In genomic region chr4:56102581-56102980, GRCh38 we compare ENCODE assay signal across 25 cellular contexts.
"Had no signal": no experiment of that assay in that cellular context is flagged by ENCODE, and none has a peak within 500 bp of the region (broad histone marks: within the 10 kb centered on the region; RNA-seq: fewer than 3 reads in every experiment).

No MANE protein-coding gene starts in this region.

- H3K9ac ChIP-seq: parathyroid adenoma had no signal

- ATAC-seq: gastrocnemius medialis; sciatic nerve; stimulated activated effector memory CD8-positive, alpha-beta T cell treated with anti-CD3 and anti-CD28 coated beads, Interleukin-12 subunit alpha, Interleukin-12 subunit beta, amount 100 ng/mL, for 72 hours; stimulated activated naive CD8-positive, alpha-beta T cell treated with anti-CD3 and anti-CD28 coated beads, Interleukin-15, amount 100 ng/mL, for 72 hours; WTC11 had no signal

- DNase-seq: activated CD4-positive, alpha-beta T cell treated with anti-CD3 and anti-CD28 coated beads, Interleukin-2, amount 50 U/mL, for 4 hours; activated CD8-positive, alpha-beta memory T cell treated with anti-CD3 and anti-CD28 coated beads for 24 hours; activated CD8-positive, alpha-beta memory T cell treated with anti-CD3 and anti-CD28 coated beads, Interleukin-2, amount 50 U/mL, for 4 hours; activated naive CD4-positive, alpha-beta T cell; activated T-cell treated with anti-CD3 and anti-CD28 coated beads, Interleukin-2, amount 50 U/mL, for 24 hours; adrenal gland; dorsolateral prefrontal cortex; esophagus squamous epithelium; gastrocnemius medialis; head of caudate nucleus; small intestine; stimulated activated CD4-positive, alpha-beta T cell treated with anti-CD3 and anti-CD28 coated beads, Interleukin-2, amount 100 ng/mL, for 24 hours; stimulated activated naive CD8-positive, alpha-beta T cell treated with anti-CD3 and anti-CD28 coated beads, Interleukin-15, amount 100 ng/mL, for 72 hours; T-helper 9 cell; transverse colon had no signal

- H3K9me3 Mint-ChIP-seq: activated T-cell treated with anti-CD3 and anti-CD28 coated beads, Interleukin-2, amount 50 U/mL, for 24 hours; activated T-helper 2 cell treated with anti-CD3 and anti-CD28 coated beads, Interferon-gamma antibody, Interleukin-2, Interleukin-4, amounts not matched to agents 10 μg/mL and 5 μg/mL and 100 μg/mL, durations not matched to agents 14 hours and 24 hours and 36 hours; central memory CD8-positive, alpha-beta T cell; nephron; stimulated activated effector memory CD8-positive, alpha-beta T cell treated with anti-CD3 and anti-CD28 coated beads, Interleukin-12 subunit alpha, Interleukin-12 subunit beta, amount 100 ng/mL, for 72 hours; stimulated activated naive CD8-positive, alpha-beta T cell treated with anti-CD3 and anti-CD28 coated beads, Interleukin-15, amount 100 ng/mL, for 72 hours; WTC11 had no signal

- H3K27me3 ChIP-seq: adrenal gland, breast epithelium, esophagus squamous epithelium, gastrocnemius medialis, suprapubic skin, transverse colon had no signal

- H3K27ac ChIP-seq: adrenal gland, breast epithelium, dorsolateral prefrontal cortex, esophagus squamous epithelium, gastrocnemius medialis, parathyroid adenoma, suprapubic skin, transverse colon had no signal

- H3K4me3 Mint-ChIP-seq: activated naive CD8-positive, alpha-beta T cell; activated T-cell treated with anti-CD3 and anti-CD28 coated beads, Interleukin-2, amount 50 U/mL, for 24 hours; central memory CD8-positive, alpha-beta T cell; nephron; stimulated activated effector memory CD8-positive, alpha-beta T cell treated with anti-CD3 and anti-CD28 coated beads, Interleukin-12 subunit alpha, Interleukin-12 subunit beta, amount 100 ng/mL, for 72 hours; stimulated activated naive CD8-positive, alpha-beta T cell treated with anti-CD3 and anti-CD28 coated beads, Interleukin-15, amount 100 ng/mL, for 72 hours; WTC11 had no signal

- H3K36me3 Mint-ChIP-seq: activated naive CD8-positive, alpha-beta T cell; stimulated activated effector memory CD8-positive, alpha-beta T cell treated with anti-CD3 and anti-CD28 coated beads, Interleukin-12 subunit alpha, Interleukin-12 subunit beta, amount 100 ng/mL, for 72 hours; WTC11 had no signal

- H3K36me3 ChIP-seq: adrenal gland, breast epithelium, esophagus squamous epithelium, gastrocnemius medialis, suprapubic skin, transverse colon had no signal

- H3K4me3 ChIP-seq: adrenal gland, breast epithelium, dorsolateral prefrontal cortex, esophagus squamous epithelium, gastrocnemius medialis, suprapubic skin, transverse colon had no signal

- H3K27ac Mint-ChIP-seq: activated naive CD8-positive, alpha-beta T cell; activated T-cell treated with anti-CD3 and anti-CD28 coated beads, Interleukin-2, amount 50 U/mL, for 24 hours; activated T-helper 2 cell treated with anti-CD3 and anti-CD28 coated beads, Interferon-gamma antibody, Interleukin-2, Interleukin-4, amounts not matched to agents 10 μg/mL and 5 μg/mL and 100 μg/mL, durations not matched to agents 14 hours and 24 hours and 36 hours; stimulated activated effector memory CD8-positive, alpha-beta T cell treated with anti-CD3 and anti-CD28 coated beads, Interleukin-12 subunit alpha, Interleukin-12 subunit beta, amount 100 ng/mL, for 72 hours; stimulated activated naive CD8-positive, alpha-beta T cell treated with anti-CD3 and anti-CD28 coated beads, Interleukin-15, amount 100 ng/mL, for 72 hours; WTC11 had no signal

- H3K4me1 Mint-ChIP-seq: central memory CD8-positive, alpha-beta T cell; stimulated activated naive CD8-positive, alpha-beta T cell treated with anti-CD3 and anti-CD28 coated beads, Interleukin-15, amount 100 ng/mL, for 72 hours had no signal

- H3K4me1 ChIP-seq: breast epithelium, esophagus squamous epithelium, gastrocnemius medialis, suprapubic skin, transverse colon had no signal

- H3K9me3 ChIP-seq: adrenal gland, breast epithelium, esophagus squamous epithelium, gastrocnemius medialis, suprapubic skin, transverse colon had no signal

- H3K27me3 Mint-ChIP-seq: activated naive CD8-positive, alpha-beta T cell; activated T-cell treated with anti-CD3 and anti-CD28 coated beads, Interleukin-2, amount 50 U/mL, for 24 hours; stimulated activated naive CD8-positive, alpha-beta T cell treated with anti-CD3 and anti-CD28 coated beads, Interleukin-15, amount 100 ng/mL, for 72 hours had no signal
